In the genomic region with DNA sequence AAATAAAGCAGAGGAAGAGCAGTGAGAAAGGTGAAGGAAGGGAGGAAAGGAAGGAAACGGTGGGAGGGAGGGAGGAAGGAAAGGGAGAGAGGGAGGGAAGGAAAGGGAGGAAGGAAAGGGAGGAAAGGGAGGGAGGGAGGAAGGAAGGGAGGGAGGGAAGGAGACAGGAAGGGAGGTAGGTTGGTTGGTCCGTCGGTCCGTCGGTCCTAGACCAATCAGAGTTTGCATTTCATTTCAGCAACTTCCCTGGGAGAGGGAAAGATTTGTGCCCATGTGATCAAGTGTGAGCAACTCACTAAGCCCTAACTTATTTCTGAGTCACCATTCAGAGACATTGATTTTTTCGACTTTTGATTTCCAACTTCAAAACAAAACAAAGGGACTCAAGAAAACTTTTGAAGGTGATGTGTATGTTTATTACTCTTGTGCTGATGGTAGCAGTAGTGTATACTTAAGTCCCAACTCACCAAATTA, we compare ENCODE assay signal across 8 cellular contexts. TPM values are rescaled to one million over a fixed set of nuclear protein-coding genes. Genes with fewer than 3 reads are reported as not detected.
DNase-seq lines count a peak whose midpoint lies in the region; ATAC-seq and TF ChIP-seq lines count a peak whose summit lies in the region.

No MANE protein-coding gene starts in this region.

- no peaks in the 10 kb centered on the region for H3K27me3 Mint-ChIP-seq in dendritic cell treated with granulocyte-macrophage colony-stimulating factor and Interleukin-4, amounts not matched to agents 40 ng/mL and 50 ng/mL, for 4 days
- H3K27me3 Mint-ChIP-seq in natural killer cell (ENCODE audit: low read depth in 2 of 2): no peaks in the 10 kb centered on the region

- H3K9me3 Mint-ChIP-seq in dendritic cell treated with granulocyte-macrophage colony-stimulating factor and Interleukin-4, amounts not matched to agents 40 ng/mL and 50 ng/mL, for 4 days: no peaks in the 10 kb centered on the region
- H3K9me3 Mint-ChIP-seq in natural killer cell: no peaks in the 10 kb centered on the region

- ATAC-seq in natural killer cell (no peak), HG03571 (IDR thresholded peaks at IDR 0.05; ENCODE audit: unreplicated experiment) (no peak)

- DNase-seq in CD1c-positive myeloid dendritic cell (ENCODE audit: extremely low spot score) (peak; percentile 32), M059J (ENCODE audit: low read depth) (peak; percentile 24), natural killer cell (no peak), inferior parietal cortex (ENCODE audit: extremely low spot score) (no peak), 8988T (no peak), NCI-H187 (lab: John Stamatoyannopoulos, UW) (no peak)

- intact Hi-C loops in dendritic cell treated with granulocyte-macrophage colony-stimulating factor and Interleukin-4, amounts not matched to agents 40 ng/mL and 50 ng/mL, for 4 days (cut with micrococcal nuclease): loop anchor here (10.0 kb wide), 1 partner anchor 129 kb away; no protein-coding TSS in a partner anchor
- intact Hi-C loops in natural killer cell (cut with micrococcal nuclease): loop anchor here (2.0 kb wide), 1 partner anchor 43 kb away; a partner anchor contains a TSS

- peak overlapping the region; percentile 63 for H3K27ac Mint-ChIP-seq in dendritic cell treated with granulocyte-macrophage colony-stimulating factor and Interleukin-4, amounts not matched to agents 40 ng/mL and 50 ng/mL, for 4 days
- peak overlapping the region; percentile 27 to 60 for H3K27ac Mint-ChIP-seq in natural killer cell

- no peak for TF ChIP-seq CTCF in natural killer cell (IDR thresholded peaks at IDR 0.05)

- no peak overlapping the region for H3K4me3 Mint-ChIP-seq in dendritic cell treated with granulocyte-macrophage colony-stimulating factor and Interleukin-4, amounts not matched to agents 40 ng/mL and 50 ng/mL, for 4 days
- H3K4me3 Mint-ChIP-seq in natural killer cell: no peak overlapping the region

- H3K36me3 Mint-ChIP-seq in dendritic cell treated with granulocyte-macrophage colony-stimulating factor and Interleukin-4, amounts not matched to agents 40 ng/mL and 50 ng/mL, for 4 days (ENCODE audit: low read depth): peaks cover 72% of the 10 kb centered on the region
- H3K36me3 Mint-ChIP-seq in natural killer cell: no peaks in the 10 kb centered on the region

- H3K4me1 Mint-ChIP-seq in dendritic cell treated with granulocyte-macrophage colony-stimulating factor and Interleukin-4, amounts not matched to agents 40 ng/mL and 50 ng/mL, for 4 days (ENCODE audit: low read depth): peaks cover 36% of the 10 kb centered on the region
- H3K4me1 Mint-ChIP-seq in natural killer cell: peaks cover 0 to 12% of the 10 kb centered on the region in 2 donors

RNA-seq across cellular contexts. Expression of a gene that starts 18.8 kb away (rescaled TPM):
- 121 and 135 TPM in 2 replicates for total RNA-seq in M059J (2014; rRNA removed; shearing (Covaris generic))
- total RNA-seq in natural killer cell: 10 to 100 TPM; 30.7 to 36.8 (median 34.1) TPM

RNA-seq across cellular contexts. Expression of a gene that starts 43.7 kb away (rescaled TPM):
- total RNA-seq in M059J (2014; rRNA removed; shearing (Covaris generic)): 59.0 and 78.0 TPM in 2 replicates
- total RNA-seq in natural killer cell: 10 to 100 TPM; 45.1 to 66.5 (median 65.3) TPM

Comparison
In these comparisons a context has a peak if more than half of its experiments do, and no peak if none do; other contexts are left out.
1. DNase-seq: peak in CD1c-positive myeloid dendritic cell (single experiment) and M059J (single experiment); none in natural killer cell (single experiment), inferior parietal cortex (single experiment), 8988T (single experiment) and NCI-H187 (0 of 2).